In the genomic region with DNA sequence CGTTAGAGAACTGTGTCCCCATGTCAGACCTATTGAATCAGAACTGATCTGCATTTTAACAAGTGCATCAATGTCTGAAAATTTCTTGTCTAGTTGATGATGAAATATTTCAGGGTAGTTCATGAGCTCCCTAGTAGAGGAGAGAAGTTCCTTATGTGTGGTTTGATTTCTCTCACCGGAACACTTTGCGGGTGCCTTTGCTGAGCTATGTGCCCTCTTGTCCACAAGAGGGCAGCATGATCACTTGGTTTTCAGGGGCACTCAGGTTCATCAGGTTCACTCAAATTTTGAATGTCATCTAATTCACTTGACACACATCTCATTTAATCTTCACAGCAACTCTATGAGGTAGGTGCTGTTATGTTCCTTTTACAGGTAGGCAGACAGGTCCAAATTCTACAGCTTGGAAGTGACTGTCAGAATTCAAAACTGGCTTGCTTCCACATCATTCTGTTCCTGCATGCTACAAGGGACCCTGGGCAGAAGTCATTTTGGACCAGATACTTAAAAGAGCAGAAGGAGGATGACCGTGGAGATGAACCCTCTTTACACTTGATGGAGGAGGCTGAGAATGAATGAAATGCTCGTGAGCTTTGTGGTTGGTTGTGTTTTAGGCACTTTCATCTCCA, we compare ENCODE assay signal across 8 cellular contexts. TPM values are rescaled to one million over a fixed set of nuclear protein-coding genes. Genes with fewer than 3 reads are reported as not detected.
A peak's percentile ranks its signal among the peaks of the same experiment; 100 is the strongest.
DNase-seq lines count a peak whose midpoint lies in the region; ATAC-seq and TF ChIP-seq lines count a peak whose summit lies in the region.

No MANE protein-coding gene starts in this region.

- intact Hi-C loops in Calu3 (cut with micrococcal nuclease; ENCODE audit: unreplicated experiment) = loop anchor here (1.0 to 10.0 kb wide), 4 partner anchors 65 to 319 kb away; no protein-coding TSS in a partner anchor
- intact Hi-C loops in PC-3 (cut with micrococcal nuclease) = loop anchor here (1.0 to 2.0 kb wide), 6 partner anchors 63 to 315 kb away; no protein-coding TSS in a partner anchor
- intact Hi-C loops in vagina (cut with DNase I) = loop anchor here (5.0 to 10.0 kb wide), 2 partner anchors 191 to 319 kb away; no protein-coding TSS in a partner anchor

- H3K27me3 ChIP-seq in PC-3 (ENCODE audit: low read length) (no peaks in the 10 kb centered on the region), osteoblast (ENCODE audit: insufficient read depth, low read length) (no peaks in the 10 kb centered on the region), vagina (no peaks in the 10 kb centered on the region)

- POLR2A ChIA-PET in PC-3 (lab: Charles Lee; ENCODE audit: unreplicated experiment) = interaction anchor here (0.6 kb wide), 1 partner anchor 85 kb away, joined by 6 read pairs; a partner anchor contains a TSS

- CTCF ChIA-PET in Calu3 (lab: Charles Lee) = interaction anchor here (0.6 to 2.8 kb wide), 10 partner anchors 17 to 198 kb away, joined by 3 to 46 read pairs (median 4); a partner anchor contains a TSS
- CTCF ChIA-PET in PC-3 (lab: Charles Lee) = interaction anchor here (0.6 to 1.9 kb wide), 16 partner anchors 17 to 315 kb away, joined by 3 to 25 read pairs (median 4); a partner anchor contains a TSS

- no peaks in the 10 kb centered on the region for H3K79me2 ChIP-seq in PC-3 (ENCODE audit: low read length)
- no peaks in the 10 kb centered on the region for H3K79me2 ChIP-seq in osteoblast (ENCODE audit: insufficient read depth, low read length)

- peaks cover under 1% of the 10 kb centered on the region for H3K9me3 Mint-ChIP-seq in Calu3 (ENCODE audit: low read depth, unreplicated experiment)

- H3K9me3 ChIP-seq in PC-3 (ENCODE audit: low read length) = no peaks in the 10 kb centered on the region
- H3K9me3 ChIP-seq in osteoblast (ENCODE audit: low read depth, low read length) = no peaks in the 10 kb centered on the region
- no peaks in the 10 kb centered on the region for H3K9me3 ChIP-seq in vagina

- H3K36me3 Mint-ChIP-seq in Calu3 (ENCODE audit: insufficient read depth, unreplicated experiment) = peaks cover 7% of the 10 kb centered on the region

- no peak overlapping the region for H3K27ac Mint-ChIP-seq in Calu3 (ENCODE audit: unreplicated experiment)

- H3F3A ChIP-seq in PC-3 (ENCODE audit: low read length, unreplicated experiment) = no peaks in the 10 kb centered on the region

- H3K4me1 ChIP-seq in PC-3 (ENCODE audit: insufficient read depth, low read length) (peaks cover 15% of the 10 kb centered on the region), osteoblast (ENCODE audit: insufficient read depth, low read length) (peaks cover 16% of the 10 kb centered on the region), vagina (peaks cover 15% of the 10 kb centered on the region)

- peaks cover 13% of the 10 kb centered on the region for H3K36me3 ChIP-seq in PC-3 (ENCODE audit: low read depth, low read length)
- peaks cover 33% of the 10 kb centered on the region for H3K36me3 ChIP-seq in osteoblast (ENCODE audit: insufficient read depth, low read length)
- peaks cover 0 to 26% of the 10 kb centered on the region in 2 donors for H3K36me3 ChIP-seq in vagina

- H2AFZ ChIP-seq in PC-3 (ENCODE audit: low read length) = no peak overlapping the region
- no peak overlapping the region for H2AFZ ChIP-seq in osteoblast (ENCODE audit: low read length)

- TF ChIP-seq CTCF in Calu3 (IDR thresholded peaks at IDR 0.05; ENCODE audit: unreplicated experiment) = peak; percentile 76
- TF ChIP-seq CTCF in PC-3 (conservative IDR thresholded peaks at IDR 0.05; ENCODE audit: low read depth, low read length) = peak; percentile 99
- TF ChIP-seq CTCF in foreskin fibroblast (IDR thresholded peaks at IDR 0.05; ENCODE audit: low read depth, low read length) = peak; percentile 92
- peak; percentile 98 for TF ChIP-seq CTCF in osteoblast (IDR thresholded peaks at IDR 0.05; ENCODE audit: extremely low read depth, low read depth, low read length)
- peak; percentile 67 to 92 (median 76) for TF ChIP-seq CTCF in vagina (IDR thresholded peaks at IDR 0.05)

- no peak overlapping the region for H3K4me2 ChIP-seq in PC-3 (ENCODE audit: low read length)
- H3K4me2 ChIP-seq in osteoblast (ENCODE audit: insufficient read depth, low read length) = no peak overlapping the region

- TF ChIP-seq POLR2A in vagina (IDR thresholded peaks at IDR 0.05) = no peak
- TF ChIP-seq POLR2A in GM18505 (IDR thresholded peaks at IDR 0.05; ENCODE audit: borderline replicate concordance, extremely low read depth, insufficient read depth, insufficient read length) = no peak

- H3K27ac ChIP-seq in PC-3 (ENCODE audit: low read length) (no peak overlapping the region), osteoblast (ENCODE audit: low read depth, low read length) (no peak overlapping the region), vagina (no peak overlapping the region)

- H3K4me3 ChIP-seq in PC-3 (ENCODE audit: low read length) = no peak overlapping the region
- no peak overlapping the region for H3K4me3 ChIP-seq in foreskin fibroblast (ENCODE audit: low read depth in 1 of 2, low read length in 2 of 2)
- no peak overlapping the region for H3K4me3 ChIP-seq in osteoblast (ENCODE audit: insufficient read depth, low read length)
- no peak overlapping the region for H3K4me3 ChIP-seq in vagina

- no peaks in the 10 kb centered on the region for H3K4me1 Mint-ChIP-seq in Calu3 (ENCODE audit: low read depth, unreplicated experiment)

- DNase-seq in Calu3 (peak; percentile 37), HT1080 (ENCODE audit: low read depth) (peak; percentile 62), PC-3 (peak; percentile 87), activated T-helper 1 cell treated with Interleukin-2 at 50 U/mL for 16 hours (ENCODE audit: low read depth) (peak; percentile 22), foreskin fibroblast (peak; percentile 63 to 86), osteoblast (ENCODE audit: insufficient read length, low spot score, missing footprints) (peak; percentile 86), vagina (ENCODE audit: extremely low spot score in 2 of 2) (no peak)

- H3K9me2 ChIP-seq in PC-3 (replicated peaks; ENCODE audit: low read length) = no peaks in the 10 kb centered on the region

- BruUV-seq in Calu3 (replicated peaks; lab: Mats Ljungman, UMichigan) (no TSS peak), PC-3 (replicated peaks; lab: Mats Ljungman, UMichigan) (no TSS peak)

- H4K20me1 ChIP-seq in PC-3 (ENCODE audit: low read length) = no peaks in the 10 kb centered on the region
- no peaks in the 10 kb centered on the region for H4K20me1 ChIP-seq in osteoblast (ENCODE audit: insufficient read depth, low read length)

- ATAC-seq in PC-3 = peak; percentile 66
- ATAC-seq in GM18505 (IDR thresholded peaks at IDR 0.05; ENCODE audit: unreplicated experiment) = no peak

- peaks cover 6% of the 10 kb centered on the region for H3K27me3 Mint-ChIP-seq in Calu3 (ENCODE audit: unreplicated experiment)

- no peak overlapping the region for H3K9ac ChIP-seq in PC-3 (ENCODE audit: low read length)

- H3K4me3 Mint-ChIP-seq in Calu3 (ENCODE audit: low read depth, unreplicated experiment) = no peak overlapping the region

RNA-seq across cellular contexts. Expression of a gene that starts 55.6 kb away (rescaled TPM):
- total RNA-seq in Calu3 (2022) = not detected in 2 replicates
- 0.74 and 1.1 TPM in 2 replicates for total RNA-seq in HT1080 (2014; rRNA removed; shearing (Covaris generic))
- 2.5 and 3.1 TPM in 2 replicates for polyA plus RNA-seq in HT1080 (2015; cell fraction: cytosol; rRNA removed)
- polyA plus RNA-seq in HT1080 (2015; cell fraction: nucleus; rRNA removed) = 2.1 and 2.3 TPM in 2 replicates
- 2.0 and 3.7 TPM in 2 replicates for total RNA-seq in PC-3 (2014; rRNA removed)
- total RNA-seq in osteoblast = 8.7 and 19.2 TPM in 2 replicates
- total RNA-seq in vagina = 1.7 TPM

Comparison
In these comparisons a context has a peak if more than half of its experiments do, and no peak if none do; other contexts are left out.
1. DNase-seq: peak in Calu3 (single experiment), HT1080 (single experiment), PC-3 (single experiment), activated T-helper 1 cell treated with Interleukin-2 at 50 U/mL for 16 hours (single experiment), foreskin fibroblast (2 of 2) and osteoblast (single experiment); none in vagina (0 of 2).
2. Peak in every context shown above with its lines, with median percentiles within 50 percentile points of each other: CTCF ChIP-seq.